16 cellular contexts compared by ENCODE assay signal in the genomic region with DNA sequence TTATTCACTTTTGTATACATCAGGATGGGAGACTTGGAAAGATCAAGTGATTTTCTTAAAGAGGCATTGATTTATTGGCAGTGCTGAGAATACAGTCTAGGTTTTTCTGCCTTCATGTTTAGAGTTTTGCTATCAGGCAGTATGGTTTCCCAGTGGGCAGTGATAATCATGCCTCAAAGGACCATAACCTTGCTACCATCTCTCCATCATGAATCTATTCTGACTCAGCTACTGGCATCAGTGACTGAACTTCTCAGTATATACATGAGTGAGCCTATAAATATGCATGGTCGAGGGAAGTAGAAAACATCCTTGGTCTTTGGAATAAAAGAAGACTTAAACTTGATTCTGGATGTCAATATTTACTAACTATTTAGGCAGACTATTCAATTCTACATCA.
DNase-seq lines count a peak whose midpoint lies in the region; ATAC-seq and TF ChIP-seq lines count a peak whose summit lies in the region.
"Had no signal": no experiment of that assay in that cellular context is flagged by ENCODE, and none has a peak within 500 bp of the region (broad histone marks: within the 10 kb centered on the region; RNA-seq: fewer than 3 reads in every experiment).

No MANE protein-coding gene starts in this region.

- no peak for TF ChIP-seq RAD21 in SK-N-SH (IDR thresholded peaks at IDR 0.05; ENCODE audit: low read length)

- H3K9me3 ChIP-seq in SK-N-SH (no peaks in the 10 kb centered on the region), mesenchymal stem cell (ENCODE audit: control insufficient read depth, low read length) (peaks cover 24% of the 10 kb centered on the region)

- POLR2A ChIA-PET in SK-N-SH (lab: Yijun Ruan, JAX) = no interaction called here

- H3K9me3 Mint-ChIP-seq in activated naive CD8-positive, alpha-beta T cell treated with anti-CD3 and anti-CD28 coated beads for 36 hours = peaks cover 4% of the 10 kb centered on the region

- no peaks in the 10 kb centered on the region for H3K9me2 ChIP-seq in SK-N-SH

- H3K36me3 Mint-ChIP-seq in activated naive CD8-positive, alpha-beta T cell treated with anti-CD3 and anti-CD28 coated beads for 36 hours = no peaks in the 10 kb centered on the region

- H3K9ac ChIP-seq in SK-N-SH = no peak overlapping the region
- no peak overlapping the region for H3K9ac ChIP-seq in mesenchymal stem cell (ENCODE audit: low read length)
- H3K9ac ChIP-seq: BLaER1 treated with 17β-estradiol and CSF1 and Interleukin-3, amounts not matched to agents 10 nM and 100 nM had no signal

- no peak overlapping the region for H2BK120ac ChIP-seq in mesenchymal stem cell (ENCODE audit: low read depth, low read length)

- H2AFZ ChIP-seq in SK-N-SH (ENCODE audit: low read depth) (no peak overlapping the region), mesenchymal stem cell (ENCODE audit: low read depth, low read length) (no peak overlapping the region)

- ATAC-seq in HG03196 (IDR thresholded peaks at IDR 0.05; ENCODE audit: unreplicated experiment) = no peak

- no peak overlapping the region for H4K8ac ChIP-seq in mesenchymal stem cell (ENCODE audit: low read length)

- TF ChIP-seq CTCF in SK-N-SH (IDR thresholded peaks at IDR 0.05) = no peak
- no peak for TF ChIP-seq CTCF in epithelial cell of esophagus (IDR thresholded peaks at IDR 0.05; ENCODE audit: insufficient read depth, low read depth, low read length, missing control alignments)

- no peak overlapping the region for H3K4me3 Mint-ChIP-seq in activated naive CD8-positive, alpha-beta T cell treated with anti-CD3 and anti-CD28 coated beads for 36 hours

- H2BK5ac ChIP-seq in mesenchymal stem cell (ENCODE audit: low read depth, low read length, poor library complexity, severe bottlenecking) = no peak overlapping the region

- no peak overlapping the region for H3K27ac ChIP-seq in SK-N-SH (ENCODE audit: low read depth in 2 of 2, low read length in 1 of 2)
- H3K27ac ChIP-seq in mesenchymal stem cell (ENCODE audit: low read length, poor library complexity, severe bottlenecking) = no peak overlapping the region
- H3K27ac ChIP-seq: BLaER1 treated with 17β-estradiol and CSF1 and Interleukin-3, amounts not matched to agents 10 nM and 100 nM had no signal

- 0% methylated on average over 1 of the region's 1 CpG for WGBS in SK-N-SH (ENCODE audit: low lambda C conversion rate)
- no CpG with 5 or more reads among the region's 1 CpG for WGBS in mesenchymal stem cell

- no peak overlapping the region for H3K4ac ChIP-seq in mesenchymal stem cell (ENCODE audit: low read depth in 1 of 2, low read length in 2 of 2)

- no peak overlapping the region for H3K27ac Mint-ChIP-seq in activated naive CD8-positive, alpha-beta T cell treated with anti-CD3 and anti-CD28 coated beads for 36 hours

- CTCF ChIA-PET in SK-N-SH (lab: Yijun Ruan, JAX) = no interaction called here

- H4K91ac ChIP-seq in mesenchymal stem cell (ENCODE audit: low read length) = no peak overlapping the region

- no peak overlapping the region for H3K23ac ChIP-seq in mesenchymal stem cell (ENCODE audit: low read length in 2 of 2)

- H3K27me3 ChIP-seq in SK-N-SH (ENCODE audit: insufficient read depth) (no peaks in the 10 kb centered on the region), mesenchymal stem cell (ENCODE audit: control insufficient read depth in 1 of 2, insufficient read depth in 1 of 2, low read length in 2 of 2) (no peaks in the 10 kb centered on the region)
- H3K27me3 ChIP-seq: BLaER1 treated with 17β-estradiol and CSF1 and Interleukin-3, amounts not matched to agents 10 nM and 100 nM had no signal

- H3K36me3 ChIP-seq in SK-N-SH (replicated peaks in 1 of 2; ENCODE audit: control insufficient read depth in 1 of 2, insufficient read depth in 2 of 2, low read length in 1 of 2) = no peaks in the 10 kb centered on the region
- H3K36me3 ChIP-seq in mesenchymal stem cell (ENCODE audit: control insufficient read depth in 1 of 2, insufficient read depth in 2 of 2, low read depth in 1 of 2, low read length in 2 of 2) = no peaks in the 10 kb centered on the region
- H3K36me3 ChIP-seq: BLaER1 treated with 17β-estradiol and CSF1 and Interleukin-3, amounts not matched to agents 10 nM and 100 nM had no signal

- H3K79me1 ChIP-seq in mesenchymal stem cell (replicated peaks; ENCODE audit: low read length, poor library complexity, severe bottlenecking) = no peaks in the 10 kb centered on the region

- no peaks in the 10 kb centered on the region for H3F3A ChIP-seq in SK-N-SH (replicated peaks; ENCODE audit: insufficient read depth)

- H3K4me3 ChIP-seq in SK-N-SH (ENCODE audit: low read depth in 2 of 2, low read length in 1 of 2) (no peak overlapping the region), epithelial cell of esophagus (ENCODE audit: low read length) (no peak overlapping the region), mesenchymal stem cell (ENCODE audit: insufficient read depth in 1 of 2, low read depth in 1 of 2, low read length in 2 of 2) (no peak overlapping the region)
- H3K4me3 ChIP-seq: BLaER1 treated with 17β-estradiol and CSF1 and Interleukin-3, amounts not matched to agents 10 nM and 100 nM had no signal

- H3K14ac ChIP-seq in mesenchymal stem cell (ENCODE audit: low read length in 2 of 2) = no peak overlapping the region

- no peaks in the 10 kb centered on the region for H4K20me1 ChIP-seq in SK-N-SH (ENCODE audit: insufficient read depth)
- H4K20me1 ChIP-seq: BLaER1 treated with 17β-estradiol and CSF1 and Interleukin-3, amounts not matched to agents 10 nM and 100 nM had no signal

- peak in 1 of 2 experiments; percentile 37; a peak in 1 of 4 replicates for TF ChIP-seq EP300 in SK-N-SH (IDR thresholded peaks at IDR 0.05; ENCODE audit: borderline replicate concordance in 1 of 2, low read depth in 1 of 2, low read length in 1 of 2)

- no peaks in the 10 kb centered on the region for H3K79me2 ChIP-seq in SK-N-SH (ENCODE audit: insufficient read depth)

- H3K27me3 Mint-ChIP-seq in activated naive CD8-positive, alpha-beta T cell treated with anti-CD3 and anti-CD28 coated beads for 36 hours = no peaks in the 10 kb centered on the region

- H3K4me1 Mint-ChIP-seq in activated naive CD8-positive, alpha-beta T cell treated with anti-CD3 and anti-CD28 coated beads for 36 hours = no peaks in the 10 kb centered on the region

- H2AK5ac ChIP-seq in mesenchymal stem cell (ENCODE audit: low read length, severe bottlenecking) = no peak overlapping the region

- H3K18ac ChIP-seq in mesenchymal stem cell (ENCODE audit: low read depth in 1 of 2, low read length in 2 of 2) = no peak overlapping the region

- no peak overlapping the region for H3K4me2 ChIP-seq in SK-N-SH
- H3K4me2 ChIP-seq in mesenchymal stem cell (ENCODE audit: low read length, poor library complexity, severe bottlenecking) = no peak overlapping the region
- H3K4me2 ChIP-seq: BLaER1 treated with 17β-estradiol and CSF1 and Interleukin-3, amounts not matched to agents 10 nM and 100 nM had no signal

- DNase-seq in ELR (ENCODE audit: low read depth) (peak; percentile 80), SK-N-SH (no peak), epithelial cell of esophagus (ENCODE audit: low read depth) (peak; percentile 8), mesenchymal stem cell (peak; percentile 66), cortex of kidney (lab: John Stamatoyannopoulos, UW) (no peak), anterior cingulate cortex (lab: John Stamatoyannopoulos, UW) (no peak)
- DNase-seq in activated naive CD8-positive, alpha-beta T cell treated with anti-CD3 and anti-CD28 coated beads for 36 hours = no peak
- DNase-seq: DMS79 treated with DMSO at 0.1 percent for 48 hours; GF-D8; GOT3; NCI-H187 treated with DMSO at 0.1 percent for 48 hours; NCI-H69; NK-92 treated with Interleukin-12 subunit alpha and Interleukin-12 subunit beta, amount 100 ng/mL, for 24 hours; RPMI8226 had no signal

- no peak overlapping the region for H2BK12ac ChIP-seq in mesenchymal stem cell (ENCODE audit: low read length in 2 of 2)

- H2BK15ac ChIP-seq in mesenchymal stem cell (ENCODE audit: low read depth, poor library complexity, severe bottlenecking) = no peak overlapping the region

- H3K4me1 ChIP-seq in SK-N-SH (ENCODE audit: control insufficient read depth in 1 of 2, insufficient read depth in 2 of 2, low read depth in 1 of 2, low read length in 1 of 2) (peaks cover 6 to 8% of the 10 kb centered on the region in 2 experiments), mesenchymal stem cell (ENCODE audit: control insufficient read depth, insufficient read depth, low read depth, low read length) (no peaks in the 10 kb centered on the region)
- H3K4me1 ChIP-seq: BLaER1 treated with 17β-estradiol and CSF1 and Interleukin-3, amounts not matched to agents 10 nM and 100 nM had no signal

TF ChIP-seq in SK-N-SH, 30 proteins besides CTCF, POLR2A, EP300 and RAD21 (continues in another document):
- TF ChIP-seq NFIC (IDR thresholded peaks at IDR 0.05; ENCODE audit: borderline replicate concordance) (0 out of 2 replicates have a peak, but pooled peaks have one; percentile 26), POLR2AphosphoS5 (IDR thresholded peaks at IDR 0.05; ENCODE audit: low read depth, low read length) (no peak), SMC3 (IDR thresholded peaks at IDR 0.05; ENCODE audit: low read depth, low read length) (no peak), SIN3A (IDR thresholded peaks at IDR 0.05; ENCODE audit: borderline replicate concordance, low read depth, low read length) (no peak), FOSL2 (IDR thresholded peaks at IDR 0.05; ENCODE audit: borderline replicate concordance, low read depth) (peak; percentile 70), MEF2A (IDR thresholded peaks at IDR 0.05; ENCODE audit: borderline replicate concordance, low read depth) (no peak), YY1 (IDR thresholded peaks at IDR 0.05; ENCODE audit: low read depth) (no peak), FOXJ3 (CRISPR knock-in tag; IDR thresholded peaks at IDR 0.05) (no peak)

Comparison
In these comparisons a context has a peak if more than half of its experiments do, and no peak if none do; other contexts are left out.
1. DNase-seq: peak in ELR (single experiment), epithelial cell of esophagus (single experiment) and mesenchymal stem cell (single experiment); none in SK-N-SH (single experiment), activated naive CD8-positive, alpha-beta T cell treated with anti-CD3 and anti-CD28 coated beads for 36 hours (single experiment), cortex of kidney (single experiment) and anterior cingulate cortex (0 of 58).